Comparison of ENCODE assay signal across 8 cellular contexts in genomic region chr2:156319811-156320490, GRCh38. TPM values are rescaled to one million over a fixed set of nuclear protein-coding genes. Genes with fewer than 3 reads are reported as not detected.
DNase-seq lines count a peak whose midpoint lies in the region; ATAC-seq, FAIRE-seq and TF ChIP-seq lines count a peak whose summit lies in the region.

No MANE protein-coding gene starts in this region.

- no peak for FAIRE-seq in astrocyte (lab: Jason Lieb, UNC)

- ATAC-seq in HG03045 (IDR thresholded peaks at IDR 0.05; ENCODE audit: unreplicated experiment) (no peak), GM21786 (IDR thresholded peaks at IDR 0.05; ENCODE audit: unreplicated experiment) (no peak)

- H4K20me1 ChIP-seq in astrocyte (ENCODE audit: insufficient read depth, low read length) = no peaks in the 10 kb centered on the region

- H3K4me3 Mint-ChIP-seq in astrocyte (ENCODE audit: unreplicated experiment) = no peak overlapping the region

- H3K79me2 ChIP-seq in astrocyte (ENCODE audit: insufficient read depth, low read length) = no peaks in the 10 kb centered on the region

- H3K9me3 Mint-ChIP-seq in astrocyte (ENCODE audit: unreplicated experiment) = peaks cover 3% of the 10 kb centered on the region

- H3K4me2 ChIP-seq in astrocyte (ENCODE audit: low read length) = peak overlapping the region; percentile 82

- H3K9ac ChIP-seq in astrocyte (ENCODE audit: low read length) (no peak overlapping the region), skeletal muscle tissue (ENCODE audit: low read depth in 1 of 3, low read length in 3 of 3) (peak overlapping the region; percentile 24 to 55 (median 51))

- TF ChIP-seq CTCF in GM13976 (IDR thresholded peaks at IDR 0.05; ENCODE audit: borderline replicate concordance, control extremely low read depth, extremely low read depth, insufficient read depth, missing control alignments) (no peak), astrocyte (IDR thresholded peaks at IDR 0.05; ENCODE audit: insufficient read depth, low read depth, low read length) (no peak)

- H3K27me3 Mint-ChIP-seq in astrocyte (ENCODE audit: low read depth, unreplicated experiment) = peaks cover 3% of the 10 kb centered on the region

- peaks cover 7% of the 10 kb centered on the region for H3K9me3 ChIP-seq in astrocyte (ENCODE audit: insufficient read depth, low read depth, low read length)
- no peaks in the 10 kb centered on the region for H3K9me3 ChIP-seq in iPS-18c (ENCODE audit: control insufficient read depth, insufficient read depth, low read length)
- no peaks in the 10 kb centered on the region for H3K9me3 ChIP-seq in skeletal muscle tissue (ENCODE audit: control insufficient read depth in 3 of 3, low read length in 3 of 3)

- no peak overlapping the region for H3K27ac ChIP-seq in astrocyte (ENCODE audit: low read depth, low read length)
- H3K27ac ChIP-seq in skeletal muscle tissue (ENCODE audit: low read depth, low read length) = peak overlapping the region; percentile 20

- H3K36me3 Mint-ChIP-seq in astrocyte (ENCODE audit: low read depth, unreplicated experiment) = no peaks in the 10 kb centered on the region

- peaks cover 52% of the 10 kb centered on the region for H3K27me3 ChIP-seq in astrocyte (ENCODE audit: insufficient read depth, low read length)
- H3K27me3 ChIP-seq in skeletal muscle tissue (ENCODE audit: control insufficient read depth in 3 of 3, insufficient read depth in 3 of 3, low read length in 3 of 3) = peaks cover 11 to 39% (median 35%) of the 10 kb centered on the region in 3 donors

- peak; percentile 28 for DNase-seq in GM13976 (ENCODE audit: low spot score)
- peak; percentile 17 for DNase-seq in astrocyte (ENCODE audit: low read depth)
- DNase-seq in Kasumi-1 (lab: John Stamatoyannopoulos, UW) = no peak
- DNase-seq in NCI-H2107 treated with DMSO at 0.1 percent for 48 hours (lab: John Stamatoyannopoulos, UW; ENCODE audit: unreplicated experiment) = no peak

- H2AFZ ChIP-seq in astrocyte (ENCODE audit: low read depth, low read length) = peak overlapping the region; percentile 84

- H3K27ac Mint-ChIP-seq in astrocyte (ENCODE audit: unreplicated experiment) = peak overlapping the region; percentile 20

- H3K36me3 ChIP-seq in astrocyte (ENCODE audit: insufficient read depth, low read length) (no peaks in the 10 kb centered on the region), skeletal muscle tissue (ENCODE audit: control insufficient read depth in 3 of 3, insufficient read depth in 3 of 3, low read length in 3 of 3) (no peaks in the 10 kb centered on the region)

- peak overlapping the region; percentile 23 for H3K4me3 ChIP-seq in astrocyte (ENCODE audit: insufficient read depth, low read depth, low read length)
- peak overlapping the region; percentile 59 for H3K4me3 ChIP-seq in iPS-18c (ENCODE audit: insufficient read depth, low read depth, low read length)
- H3K4me3 ChIP-seq in skeletal muscle tissue (ENCODE audit: low read length in 3 of 3) = peak overlapping the region; percentile 67 to 77 (median 69)

- in situ Hi-C loops in GM13976 (cut with MboI; ENCODE audit: low sequenced_read_pairs, unreplicated experiment) = no loop called here

- H3K4me1 Mint-ChIP-seq in astrocyte (ENCODE audit: low read depth, unreplicated experiment) = no peaks in the 10 kb centered on the region

- H3K4me1 ChIP-seq in astrocyte (ENCODE audit: insufficient read depth, low read length) (peaks cover 22% of the 10 kb centered on the region), skeletal muscle tissue (ENCODE audit: control insufficient read depth in 3 of 3, insufficient read depth in 3 of 3, low read length in 3 of 3) (peaks cover 24 to 26% (median 25%) of the 10 kb centered on the region in 3 donors)

RNA-seq across cellular contexts. Expression of gene NR4A2, which starts 12.6 kb away (rescaled TPM):
- total RNA-seq in astrocyte = 1.2 and 1.3 TPM in 2 replicates
- total RNA-seq in skeletal muscle tissue = 0.52 TPM

Comparison
In these comparisons a context has a peak if more than half of its experiments do, and no peak if none do; other contexts are left out.
1. DNase-seq: peak in GM13976 (single experiment) and astrocyte (single experiment); none in Kasumi-1 (0 of 2) and NCI-H2107 treated with DMSO at 0.1 percent for 48 hours (single experiment).
2. Peak in every context shown above with its lines, with median percentiles within 50 percentile points of each other: H3K4me3 ChIP-seq.